ENCODE assay signal across 30 cellular contexts in genomic region chr7:100893318-100893895, GRCh38. TPM values are rescaled to one million over a fixed set of nuclear protein-coding genes. Genes with fewer than 3 reads are reported as not detected.
A peak's percentile ranks its signal among the peaks of the same experiment; 100 is the strongest.
DNase-seq lines count a peak whose midpoint lies in the region; ATAC-seq, FAIRE-seq and TF ChIP-seq lines count a peak whose summit lies in the region.
"Had no signal": no experiment of that assay in that cellular context is flagged by ENCODE, and none has a peak within 500 bp of the region (broad histone marks: within the 10 kb centered on the region; RNA-seq: fewer than 3 reads in every experiment).

No MANE protein-coding gene starts in this region.

- peaks cover 19 to 26% of the 10 kb centered on the region in 2 donors for H3K4me1 Mint-ChIP-seq in effector memory CD8-positive, alpha-beta T cell (ENCODE audit: low read depth in 2 of 2)
- H3K4me1 Mint-ChIP-seq in stimulated activated naive CD8-positive, alpha-beta T cell treated with anti-CD3 and anti-CD28 coated beads, Interleukin-15, amount 100 ng/mL, for 72 hours, result peaks cover 44% of the 10 kb centered on the region

- peaks cover 24% of the 10 kb centered on the region for H4K20me1 ChIP-seq in BLaER1

- no peak for ATAC-seq in effector memory CD8-positive, alpha-beta T cell (replicated peaks)
- no peak for ATAC-seq in stimulated activated naive CD8-positive, alpha-beta T cell treated with anti-CD3 and anti-CD28 coated beads, Interleukin-15, amount 100 ng/mL, for 72 hours
- ATAC-seq: activated naive CD4-positive, alpha-beta T cell treated with anti-CD3 and anti-CD28 coated beads, Interleukin-2, amount 50 U/mL, for 72 hours; GM12878; HCT116; left ventricle myocardium superior; T-helper 17 cell had no signal

- peak overlapping the region; percentile 100 for H2BK15ac ChIP-seq in neuronal stem cell (ENCODE audit: low read length)

- H2BK5ac ChIP-seq in neuronal stem cell (ENCODE audit: low read length), result no peak overlapping the region

- H3K27ac ChIP-seq in BLaER1 (no peak overlapping the region), neuronal stem cell (replicated peaks; ENCODE audit: low read length) (no peak overlapping the region)
- H3K27ac ChIP-seq: cardiac muscle cell, coronary artery, PC-9, thyroid gland, vagina had no signal

- H3K18ac ChIP-seq in neuronal stem cell (ENCODE audit: low read length), result peak overlapping the region; percentile 87

- no peaks in the 10 kb centered on the region for H3K9me3 ChIP-seq in BLaER1
- no peaks in the 10 kb centered on the region for H3K9me3 ChIP-seq in neuronal stem cell (replicated peaks in 1 of 2; ENCODE audit: control insufficient read depth in 2 of 2, insufficient read depth in 1 of 2, low read depth in 1 of 2, low read length in 2 of 2)
- H3K9me3 ChIP-seq: thyroid gland, vagina had no signal

- TF ChIP-seq POLR2A in GM12891 (IDR thresholded peaks at IDR 0.05; ENCODE audit: low read depth, low read length), result no peak

- H3K4me3 ChIP-seq in BLaER1 (no peak overlapping the region), H7 (ENCODE audit: insufficient read depth, low read depth, low read length) (no peak overlapping the region), neuronal stem cell (ENCODE audit: low read length in 2 of 2) (no peak overlapping the region)
- H3K4me3 ChIP-seq: cardiac muscle cell, coronary artery, GM12878, PC-9, smooth muscle cell, thyroid gland, vagina had no signal

- H2AK5ac ChIP-seq in neuronal stem cell (ENCODE audit: low read depth, low read length), result peak overlapping the region; percentile 89

- H2BK12ac ChIP-seq in neuronal stem cell (ENCODE audit: low read length), result peak overlapping the region; percentile 46

- no peak overlapping the region for H3K9ac ChIP-seq in BLaER1
- peak overlapping the region; percentile 25 for H3K9ac ChIP-seq in neuronal stem cell (ENCODE audit: low read depth, low read length, poor library complexity)

- no peak overlapping the region for H3K14ac ChIP-seq in neuronal stem cell (ENCODE audit: low read length)

- H3K27me3 ChIP-seq in BLaER1 (peaks cover 77% of the 10 kb centered on the region), H7 (ENCODE audit: control insufficient read depth, insufficient read depth, low read length) (peaks cover 12% of the 10 kb centered on the region), neuronal stem cell (ENCODE audit: control insufficient read depth in 3 of 3, insufficient read depth in 3 of 3, low read depth in 1 of 3, low read length in 3 of 3) (peaks cover 15 to 26% (median 21%) of the 10 kb centered on the region in 3 experiments)
- H3K27me3 ChIP-seq: vagina had no signal

- H2BK120ac ChIP-seq in neuronal stem cell (ENCODE audit: low read depth, low read length), result no peak overlapping the region

- no peaks in the 10 kb centered on the region for H3K9me3 Mint-ChIP-seq in effector memory CD8-positive, alpha-beta T cell
- no peaks in the 10 kb centered on the region for H3K9me3 Mint-ChIP-seq in stimulated activated naive CD8-positive, alpha-beta T cell treated with anti-CD3 and anti-CD28 coated beads, Interleukin-15, amount 100 ng/mL, for 72 hours
- H3K9me3 Mint-ChIP-seq: activated naive CD4-positive, alpha-beta T cell treated with anti-CD3 and anti-CD28 coated beads, Interleukin-2, amount 50 U/mL, for 72 hours had no signal

- peak overlapping the region; percentile 48 to 60 for H3K4me3 Mint-ChIP-seq in effector memory CD8-positive, alpha-beta T cell
- H3K4me3 Mint-ChIP-seq in stimulated activated naive CD8-positive, alpha-beta T cell treated with anti-CD3 and anti-CD28 coated beads, Interleukin-15, amount 100 ng/mL, for 72 hours, result peak overlapping the region in 1 of 2 donors; percentile 21

- H3K4me2 ChIP-seq in BLaER1 (peak overlapping the region; percentile 50), neuronal stem cell (ENCODE audit: insufficient read depth, low read length, poor library complexity, severe bottlenecking) (peak overlapping the region; percentile 14)
- H3K4me2 ChIP-seq: PC-9 had no signal

- H4K8ac ChIP-seq in neuronal stem cell (ENCODE audit: low read depth, low read length), result no peak overlapping the region

- H3K4me1 ChIP-seq in BLaER1 (peaks cover 42% of the 10 kb centered on the region), neuronal stem cell (ENCODE audit: control insufficient read depth in 2 of 2, insufficient read depth in 1 of 2, low read depth in 1 of 2, low read length in 2 of 2) (peaks cover 31 to 33% of the 10 kb centered on the region in 2 donors)

- no peak for FAIRE-seq in GM12891 (lab: Jason Lieb, UNC)
- FAIRE-seq: GM12878, keratinocyte had no signal

- no CpG with 5 or more reads among the region's 32 CpGs for WGBS in neuronal stem cell (ENCODE audit: extremely low coverage in 2 of 2, insufficient read length in 2 of 2, insufficient replicate concordance in 1 of 2), 2 donors

- peaks cover 26% of the 10 kb centered on the region for H3K36me3 Mint-ChIP-seq in effector memory CD8-positive, alpha-beta T cell (ENCODE audit: insufficient read depth)

- H3K4ac ChIP-seq in neuronal stem cell (ENCODE audit: low read length), result no peak overlapping the region

- no peak overlapping the region for H4K91ac ChIP-seq in neuronal stem cell (ENCODE audit: low read depth, low read length, poor library complexity)

- H3K27ac Mint-ChIP-seq in effector memory CD8-positive, alpha-beta T cell, result no peak overlapping the region
- no peak overlapping the region for H3K27ac Mint-ChIP-seq in stimulated activated naive CD8-positive, alpha-beta T cell treated with anti-CD3 and anti-CD28 coated beads, Interleukin-15, amount 100 ng/mL, for 72 hours
- H3K27ac Mint-ChIP-seq: activated naive CD4-positive, alpha-beta T cell treated with anti-CD3 and anti-CD28 coated beads, Interleukin-2, amount 50 U/mL, for 72 hours; T-helper 17 cell had no signal

- peaks cover 49 to 73% of the 10 kb centered on the region in 2 donors for H3K27me3 Mint-ChIP-seq in effector memory CD8-positive, alpha-beta T cell
- peaks cover 81% of the 10 kb centered on the region for H3K27me3 Mint-ChIP-seq in stimulated activated naive CD8-positive, alpha-beta T cell treated with anti-CD3 and anti-CD28 coated beads, Interleukin-15, amount 100 ng/mL, for 72 hours

- DNase-seq in H7 (peak; percentile 44), neuronal stem cell (ENCODE audit: low spot score) (no peak), GM12891 (ENCODE audit: insufficient read length, low spot score) (no peak), NCI-H187 (lab: John Stamatoyannopoulos, UW) (no peak), DMS53 treated with DMSO at 0.1 percent for 48 hours (lab: John Stamatoyannopoulos, UW; ENCODE audit: unreplicated experiment) (no peak)
- no peak for DNase-seq in effector memory CD8-positive, alpha-beta T cell
- no peak for DNase-seq in stimulated activated naive CD8-positive, alpha-beta T cell treated with anti-CD3 and anti-CD28 coated beads, Interleukin-15, amount 100 ng/mL, for 72 hours
- DNase-seq: activated CD4-positive, alpha-beta T cell treated with anti-CD3 and anti-CD28 coated beads for 1 hour; anterior cingulate cortex; effector memory CD4-positive, alpha-beta T cell; left ventricle myocardium superior; NCI-H1436 treated with DMSO at 0.1 percent for 48 hours; NCI-H226; NCI-H526 treated with DMSO at 0.1 percent for 48 hours; NK-92 treated with Interleukin-12 subunit alpha and Interleukin-12 subunit beta, amount 100 ng/mL, for 24 hours; PC-9; retina; stimulated activated CD4-positive, alpha-beta T cell treated with anti-CD3 and anti-CD28 coated beads, Interleukin-2, amount 100 ng/mL, for 24 hours; stimulated activated CD8-positive, alpha-beta memory T cell treated with anti-CD3 and anti-CD28 coated beads, Interleukin-4, amount 100 ng/mL, for 48 hours; T-helper 17 cell; thyroid gland had no signal

- H3K36me3 ChIP-seq in BLaER1, result peaks cover 5% of the 10 kb centered on the region
- peaks cover 3% of the 10 kb centered on the region for H3K36me3 ChIP-seq in H7 (replicated peaks; ENCODE audit: control insufficient read depth, insufficient read depth, low read length)
- H3K36me3 ChIP-seq in neuronal stem cell (replicated peaks in 1 of 2; ENCODE audit: control insufficient read depth in 2 of 2, insufficient read depth in 2 of 2, low read length in 2 of 2), result peaks cover 4 to 6% of the 10 kb centered on the region in 2 donors
- H3K36me3 ChIP-seq: thyroid gland, vagina had no signal

- peak overlapping the region; percentile 70 for H3K23ac ChIP-seq in neuronal stem cell (ENCODE audit: low read depth, low read length, poor library complexity)

- no peaks in the 10 kb centered on the region for H3K79me1 ChIP-seq in neuronal stem cell (ENCODE audit: low read depth, low read length)

- H2AFZ ChIP-seq in neuronal stem cell (ENCODE audit: low read length), result no peak overlapping the region
- H2AFZ ChIP-seq: PC-9 had no signal

TF ChIP-seq in GM12891, 5 proteins besides CTCF, POLR2A, EP300 and RAD21:
- TF ChIP-seq POU2F2 (IDR thresholded peaks at IDR 0.05; ENCODE audit: low read depth, low read length) (no peak), POLR2AphosphoS5 (IDR thresholded peaks at IDR 0.05; ENCODE audit: low read depth, low read length) (no peak), PAX5 (IDR thresholded peaks at IDR 0.05; ENCODE audit: insufficient read depth, low read length, severe bottlenecking) (no peak), SPI1 (IDR thresholded peaks at IDR 0.05; ENCODE audit: low read depth, low read length) (no peak), TAF1 (IDR thresholded peaks at IDR 0.05; ENCODE audit: low read depth, low read length) (no peak)

RNA-seq across cellular contexts. Expression of gene ACHE, which starts 2.3 kb away (rescaled TPM):
- 17.3 and 19.2 TPM in 2 replicates for total RNA-seq in H7 (2014; rRNA removed; shearing (Covaris generic))
- polyA plus RNA-seq in neuronal stem cell (2013, experiment 1 of 2), result 2.0 TPM
- polyA plus RNA-seq in neuronal stem cell (2013, experiment 2 of 2), result 2.0 TPM
- polyA plus RNA-seq in GM12891 (2012; ENCODE audit: low read depth, missing spikeins), result 3.8 TPM

RNA-seq across cellular contexts. Expression of gene UFSP1, which starts 3.9 kb away (rescaled TPM):
- 7.7 and 12.2 TPM in 2 replicates for total RNA-seq in H7 (2014; rRNA removed; shearing (Covaris generic))
- 1.1 TPM for polyA plus RNA-seq in neuronal stem cell (2013, experiment 1 of 2)
- polyA plus RNA-seq in neuronal stem cell (2013, experiment 2 of 2), result 1.0 TPM
- polyA plus RNA-seq in GM12891 (2012; ENCODE audit: low read depth, missing spikeins), result 1.2 TPM

RNA-seq across cellular contexts. Expression of gene SRRT, which starts 18.5 kb away (rescaled TPM):
- 82.8 and 101 TPM in 2 replicates for total RNA-seq in H7 (2014; rRNA removed; shearing (Covaris generic))
- 97.6 TPM for polyA plus RNA-seq in neuronal stem cell (2013, experiment 1 of 2)
- 99.4 TPM for polyA plus RNA-seq in neuronal stem cell (2013, experiment 2 of 2)
- polyA plus RNA-seq in GM12891 (2012; ENCODE audit: low read depth, missing spikeins), result 138 TPM

RNA-seq across cellular contexts. Expression of gene TRIP6, which starts 26.2 kb away (rescaled TPM):
- 95.7 and 118 TPM in 2 replicates for total RNA-seq in H7 (2014; rRNA removed; shearing (Covaris generic))
- polyA plus RNA-seq in neuronal stem cell (2013, experiment 1 of 2), result 34.6 TPM
- polyA plus RNA-seq in neuronal stem cell (2013, experiment 2 of 2), result 35.8 TPM
- polyA plus RNA-seq in GM12891 (2012; ENCODE audit: low read depth, missing spikeins), result 39.3 TPM

RNA-seq across cellular contexts. Expression of gene SLC12A9, which starts 40.9 kb away (rescaled TPM):
- 21.9 and 27.9 TPM in 2 replicates for total RNA-seq in H7 (2014; rRNA removed; shearing (Covaris generic))
- polyA plus RNA-seq in neuronal stem cell (2013, experiment 1 of 2), result 11.0 TPM
- 9.5 TPM for polyA plus RNA-seq in neuronal stem cell (2013, experiment 2 of 2)
- polyA plus RNA-seq in GM12891 (2012; ENCODE audit: low read depth, missing spikeins), result 8.9 TPM
